Comparison of ENCODE assay signal across 10 cellular contexts in the genomic region with DNA sequence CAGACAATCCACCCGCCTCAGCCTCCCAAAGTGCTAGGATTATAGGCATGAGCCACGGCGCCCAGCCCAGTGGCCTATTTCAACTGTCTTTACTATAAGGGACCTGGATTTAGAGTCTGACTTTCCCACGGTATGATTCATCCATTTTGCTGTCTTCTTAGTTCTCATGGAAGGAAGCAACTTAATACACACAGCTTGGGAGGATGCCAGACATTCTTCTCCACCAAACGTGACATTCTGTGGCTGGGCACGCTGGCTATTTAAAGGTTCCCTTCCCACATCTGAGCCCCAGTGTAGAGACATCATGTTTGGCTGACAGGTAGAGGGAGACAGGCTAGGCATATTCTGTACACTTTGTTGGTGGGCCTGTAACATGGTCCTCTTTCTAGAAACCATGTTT. TPM values are rescaled to one million over a fixed set of nuclear protein-coding genes. Genes with fewer than 3 reads are reported as not detected.
A peak's percentile ranks its signal among the peaks of the same experiment; 100 is the strongest.
DNase-seq lines count a peak whose midpoint lies in the region; ATAC-seq and TF ChIP-seq lines count a peak whose summit lies in the region.
"Had no signal": no experiment of that assay in that cellular context is flagged by ENCODE, and none has a peak within 500 bp of the region (broad histone marks: within the 10 kb centered on the region; RNA-seq: fewer than 3 reads in every experiment).

No MANE protein-coding gene starts in this region.

- DNase-seq in H4 (ENCODE audit: low spot score): peak; percentile 97
- DNase-seq in SK-MEL-5 (ENCODE audit: low read depth, low spot score): peak; percentile 83
- peak; percentile 62 for DNase-seq in fibroblast of the aortic adventitia (ENCODE audit: low read depth)
- DNase-seq in retinal pigment epithelial cell (ENCODE audit: low read depth): peak; percentile 97
- DNase-seq in amygdala (lab: John Stamatoyannopoulos, UW): no peak
- DNase-seq in NCI-H774 (lab: John Stamatoyannopoulos, UW): no peak
- DNase-seq in SIG-M5 treated with dmso at 0.1 percent for 504 hours (lab: John Stamatoyannopoulos, UW; ENCODE audit: unreplicated experiment): no peak
- DNase-seq: activated effector memory CD4-positive, alpha-beta T cell treated with anti-CD3 and anti-CD28 coated beads, Interleukin-2, amount 50 U/mL, for 16 hours; NCI-H2107 had no signal

- in situ Hi-C loops in SK-MEL-5 (cut with HindIII; ENCODE audit: low pct_unique_long_range_greater_than_20kb, low sequenced_read_pairs): no loop called here

- no peak for ATAC-seq in GM21360 (IDR thresholded peaks at IDR 0.05; ENCODE audit: unreplicated experiment)

- H3K4me3 ChIP-seq in fibroblast of the aortic adventitia (ENCODE audit: low read depth, low read length) (no peak overlapping the region), retinal pigment epithelial cell (ENCODE audit: low read length) (no peak overlapping the region)

- TF ChIP-seq CTCF in fibroblast of the aortic adventitia (IDR thresholded peaks at IDR 0.05; ENCODE audit: insufficient read depth, low read length) (no peak), retinal pigment epithelial cell (conservative IDR thresholded peaks at IDR 0.05; ENCODE audit: low read depth, low read length) (peak; percentile 17)

RNA-seq across cellular contexts. Expression of gene FAM43A, which starts 26.2 kb away (rescaled TPM):
- 4.0 and 4.6 TPM in 2 replicates for total RNA-seq in H4 (2014; rRNA removed; shearing (Covaris generic))
- total RNA-seq in SK-MEL-5 (2014; rRNA removed; shearing (Covaris generic)): 18.8 and 21.2 TPM in 2 replicates
- 54.1 and 58.1 TPM in 2 replicates for polyA plus RNA-seq in SK-MEL-5 (2015; cell fraction: cytosol; rRNA removed)
- polyA plus RNA-seq in SK-MEL-5 (2015; cell fraction: nucleus; rRNA removed): 38.5 and 46.6 TPM in 2 replicates
- total RNA-seq in fibroblast of the aortic adventitia (ENCODE audit: low replicate concordance): 12.7 and 14.1 TPM in 2 replicates

RNA-seq across cellular contexts. Expression of gene LSG1, which starts 39.9 kb away (rescaled TPM):
- 43.5 and 51.6 TPM in 2 replicates for total RNA-seq in H4 (2014; rRNA removed; shearing (Covaris generic))
- 68.3 and 75.5 TPM in 2 replicates for total RNA-seq in SK-MEL-5 (2014; rRNA removed; shearing (Covaris generic))
- 41.9 and 51.3 TPM in 2 replicates for polyA plus RNA-seq in SK-MEL-5 (2015; cell fraction: cytosol; rRNA removed)
- 89.9 and 130 TPM in 2 replicates for polyA plus RNA-seq in SK-MEL-5 (2015; cell fraction: nucleus; rRNA removed)
- 30.6 and 41.9 TPM in 2 replicates for total RNA-seq in fibroblast of the aortic adventitia (ENCODE audit: low replicate concordance)

Comparison
In these comparisons a context has a peak if more than half of its experiments do, and no peak if none do; other contexts are left out.
1. DNase-seq: peak in H4 (single experiment), SK-MEL-5 (single experiment), fibroblast of the aortic adventitia (single experiment) and retinal pigment epithelial cell (single experiment); none in amygdala (0 of 56), NCI-H774 (single experiment) and SIG-M5 treated with dmso at 0.1 percent for 504 hours (single experiment).